In the genomic region with DNA sequence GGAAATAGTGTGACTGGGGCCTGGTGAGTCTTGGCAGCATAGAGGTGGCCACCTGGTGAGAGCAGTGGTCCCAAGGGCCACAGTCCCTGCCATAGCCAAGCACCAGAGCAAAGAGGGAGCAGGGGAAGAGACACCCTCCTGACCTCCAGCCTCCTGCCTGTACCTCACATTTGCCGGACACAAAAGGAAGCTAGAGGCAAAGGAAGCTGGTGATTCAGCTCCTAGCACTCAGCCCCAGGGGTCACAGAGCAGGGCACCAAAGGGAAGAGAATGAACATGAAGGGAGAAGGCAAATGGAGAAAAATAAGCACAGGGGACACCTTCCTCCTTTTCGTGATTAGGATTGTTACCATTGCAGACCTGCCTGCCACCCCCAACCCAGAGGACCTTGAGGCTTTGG, we compare ENCODE assay signal across 1 cellular context.
TF ChIP-seq lines count a peak whose summit lies in the region.

No MANE protein-coding gene starts in this region.

TF ChIP-seq in H1, 55 proteins besides CTCF, POLR2A, EP300 and RAD21 (continued from another document):
- TF ChIP-seq CTBP2 (IDR thresholded peaks at IDR 0.05; ENCODE audit: borderline replicate concordance, insufficient read depth, insufficient read length, low read length): no peak
